Comparison of ENCODE assay signal across 8 cellular contexts in the genomic region with DNA sequence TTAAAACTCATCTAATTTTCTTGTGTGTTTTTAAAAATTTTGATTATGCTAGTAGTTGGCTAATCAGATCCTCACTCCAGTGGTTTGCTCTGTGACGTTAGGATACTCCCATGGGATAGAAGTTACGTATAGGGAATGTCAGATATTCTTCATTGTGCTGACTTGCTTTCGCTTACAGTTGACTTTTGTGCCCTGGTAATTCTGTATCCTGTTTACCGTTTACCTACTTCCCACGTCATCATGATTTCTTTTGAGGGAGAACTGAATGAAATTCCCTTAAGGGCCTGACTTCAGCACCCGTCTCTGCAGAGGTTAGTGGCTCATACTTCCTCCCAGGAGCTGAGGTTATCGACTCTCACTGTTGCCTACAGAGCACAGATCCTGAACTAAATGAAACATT. TPM values are rescaled to one million over a fixed set of nuclear protein-coding genes. Genes with fewer than 3 reads are reported as not detected.
DNase-seq lines count a peak whose midpoint lies in the region; ATAC-seq and TF ChIP-seq lines count a peak whose summit lies in the region.

No MANE protein-coding gene starts in this region.

- DNase-seq in GM03348 (ENCODE audit: low spot score) (peak; percentile 11), SJSA1 (ENCODE audit: low read depth in 1 of 2, low spot score in 2 of 2) (peak in 1 of 2 experiments; percentile 51), fibroblast of the aortic adventitia (ENCODE audit: low read depth) (peak; percentile 94), retinal pigment epithelial cell (ENCODE audit: low read depth) (peak; percentile 36), DMS153 treated with DMSO at 0.1 percent for 48 hours (lab: John Stamatoyannopoulos, UW; ENCODE audit: unreplicated experiment) (no peak)

- peaks cover 24% of the 10 kb centered on the region for H3K4me1 ChIP-seq in SJSA1 (replicated peaks)

- peak overlapping the region; percentile 40 for H3K27ac ChIP-seq in SJSA1

- H3K36me3 ChIP-seq in SJSA1 = peaks cover 71% of the 10 kb centered on the region

- no peaks in the 10 kb centered on the region for H3K9me3 ChIP-seq in SJSA1 (replicated peaks)

- TF ChIP-seq CTCF in fibroblast of the aortic adventitia (IDR thresholded peaks at IDR 0.05; ENCODE audit: insufficient read depth, low read length) (no peak), retinal pigment epithelial cell (conservative IDR thresholded peaks at IDR 0.05; ENCODE audit: low read depth, low read length) (no peak)

- no peak for ATAC-seq in GM18858 (IDR thresholded peaks at IDR 0.05; ENCODE audit: unreplicated experiment)
- no peak for ATAC-seq in HG02763 (IDR thresholded peaks at IDR 0.05; ENCODE audit: unreplicated experiment)
- ATAC-seq in HG03378 (IDR thresholded peaks at IDR 0.05; ENCODE audit: unreplicated experiment) = no peak

- no peaks in the 10 kb centered on the region for H3K27me3 ChIP-seq in SJSA1 (replicated peaks)

- no peak overlapping the region for H3K4me3 ChIP-seq in SJSA1
- peak overlapping the region; percentile 98 for H3K4me3 ChIP-seq in fibroblast of the aortic adventitia (ENCODE audit: low read depth, low read length)
- H3K4me3 ChIP-seq in retinal pigment epithelial cell (ENCODE audit: low read length) = peak overlapping the region; percentile 99

RNA-seq across cellular contexts. Expression of gene PRKAR1A, which starts 2.6 kb away (rescaled TPM):
- 433 and 529 TPM in 2 replicates for total RNA-seq in SJSA1 (2014; rRNA removed; shearing (Covaris generic))
- 267 and 308 TPM in 2 replicates for total RNA-seq in fibroblast of the aortic adventitia (ENCODE audit: low replicate concordance)

RNA-seq across cellular contexts. Expression of gene WIPI1, which starts 57.5 kb away (rescaled TPM):
- total RNA-seq in SJSA1 (2014; rRNA removed; shearing (Covaris generic)) = 35.1 and 53.5 TPM in 2 replicates
- 78.1 and 84.9 TPM in 2 replicates for total RNA-seq in fibroblast of the aortic adventitia (ENCODE audit: low replicate concordance)
